27 cellular contexts compared by ENCODE assay signal in genomic region chr1:60553730-60554129, GRCh38.
"Had no signal": no experiment of that assay in that cellular context is flagged by ENCODE, and none has a peak within 500 bp of the region (broad histone marks: within the 10 kb centered on the region; RNA-seq: fewer than 3 reads in every experiment).

No MANE protein-coding gene starts in this region.

- H3K27ac ChIP-seq: left ventricle myocardium inferior, neural progenitor cell, neutrophil, ovary, prostate gland, skin epidermis, spleen, suprapubic skin, thoracic aorta, tibial artery, upper lobe of right lung, uterus had no signal

- ATAC-seq: natural killer cell; right cardiac atrium; sciatic nerve; stimulated activated effector memory CD8-positive, alpha-beta T cell treated with anti-CD3 and anti-CD28 coated beads, Interleukin-12 subunit alpha, Interleukin-12 subunit beta, amount 100 ng/mL, for 72 hours; upper lobe of right lung had no signal

- H2AFZ ChIP-seq: neural progenitor cell had no signal

- H3K36me3 ChIP-seq: left ventricle myocardium inferior, neural progenitor cell, neutrophil, ovary, prostate gland, spleen, suprapubic skin, thoracic aorta, tibial artery, upper lobe of right lung, uterus had no signal

- DNase-seq: hippocampal formation; left ventricle myocardium inferior; mesendoderm; naive B cell; natural killer cell; nephron progenitor cell; occipital lobe; ovary; posterior cingulate gyrus; retina; right cardiac atrium; spleen; stimulated activated CD4-positive, alpha-beta T cell treated with anti-CD3 and anti-CD28 coated beads, Interleukin-4, amount 100 ng/mL, for 24 hours; stimulated activated naive CD4-positive, alpha-beta T cell; tibial artery; trophoblast cell; upper lobe of right lung; uterus had no signal

- H3K27me3 ChIP-seq: neural progenitor cell, neutrophil, ovary, spleen, suprapubic skin, tibial artery, upper lobe of right lung, uterus had no signal

- H3K4me3 ChIP-seq: left ventricle myocardium inferior, lung, neural progenitor cell, ovary, prostate gland, skin epidermis, spleen, suprapubic skin, thoracic aorta, tibial artery, upper lobe of right lung, uterus had no signal

- H3K4me1 ChIP-seq: left ventricle myocardium inferior, neural progenitor cell, prostate gland, spleen, suprapubic skin, tibial artery, upper lobe of right lung, uterus had no signal

- H3K9ac ChIP-seq: neural progenitor cell had no signal

- H3K4me2 ChIP-seq: neural progenitor cell had no signal

- H3K9me3 ChIP-seq: left ventricle myocardium inferior, neutrophil, ovary, prostate gland, suprapubic skin, thoracic aorta, tibial artery, upper lobe of right lung, uterus had no signal
